ENCODE assay signal across 11 cellular contexts in genomic region chr1:162389021-162389818, GRCh38. TPM values are rescaled to one million over a fixed set of nuclear protein-coding genes. Genes with fewer than 3 reads are reported as not detected.
DNase-seq lines count a peak whose midpoint lies in the region; ATAC-seq, FAIRE-seq and TF ChIP-seq lines count a peak whose summit lies in the region.
"Had no signal": no experiment of that assay in that cellular context is flagged by ENCODE, and none has a peak within 500 bp of the region (broad histone marks: within the 10 kb centered on the region; RNA-seq: fewer than 3 reads in every experiment).

No MANE protein-coding gene starts in this region.

- peak overlapping the region; percentile 36; the same call in 1 of the 2 replicates for H3K4me3 ChIP-seq in BLaER1
- H3K4me3 ChIP-seq in keratinocyte (ENCODE audit: control insufficient read depth in 2 of 3, extremely low read depth in 1 of 3, insufficient read depth in 2 of 3, low read depth in 1 of 3, low read length in 3 of 3): no peak overlapping the region
- H3K4me3 ChIP-seq: adrenal gland, tibial nerve had no signal

- dilution Hi-C loops in keratinocyte (cut with MboI; ENCODE audit: extremely low pct_ligation_motif_present, low sequenced_read_pairs): no loop called here

- H3K9me3 ChIP-seq in BLaER1: no peaks in the 10 kb centered on the region
- no peaks in the 10 kb centered on the region for H3K9me3 ChIP-seq in keratinocyte (ENCODE audit: control insufficient read depth, low read depth, low read length)
- H3K9me3 ChIP-seq: adrenal gland, tibial nerve had no signal

- H3K4me2 ChIP-seq in BLaER1: peak overlapping the region; percentile 91
- peak overlapping the region; percentile 56 for H3K4me2 ChIP-seq in keratinocyte (ENCODE audit: control insufficient read depth, extremely low read depth, insufficient read depth, low read depth, low read length)

- no peak overlapping the region for H2AFZ ChIP-seq in keratinocyte (ENCODE audit: control insufficient read depth, low read length)

- H3K9me1 ChIP-seq in keratinocyte (ENCODE audit: control insufficient read depth, extremely low read depth, insufficient read depth, low read length): no peaks in the 10 kb centered on the region

- TF ChIP-seq CTCF in RWPE1 (conservative IDR thresholded peaks at IDR 0.05; ENCODE audit: low read depth) (no peak), keratinocyte (optimal IDR thresholded peaks at IDR 0.05 in 1 of 3, IDR thresholded peaks at IDR 0.05 in 1 of 3, conservative IDR thresholded peaks at IDR 0.05 in 1 of 3; ENCODE audit: extremely low read depth in 1 of 3, insufficient read depth in 2 of 3, low read length in 3 of 3) (no peak)

- FAIRE-seq in keratinocyte (lab: Jason Lieb, UNC): no peak

- peak overlapping the region; percentile 67 for H3K27ac ChIP-seq in BLaER1
- peak overlapping the region; percentile 55 for H3K27ac ChIP-seq in RWPE1
- H3K27ac ChIP-seq in keratinocyte (ENCODE audit: control insufficient read depth, insufficient read depth, low read length): no peak overlapping the region

- H3K9ac ChIP-seq in BLaER1: peak overlapping the region; percentile 38; the same call in 1 of the 2 replicates
- H3K9ac ChIP-seq in keratinocyte (ENCODE audit: control insufficient read depth, extremely low read depth, insufficient read depth, low read length): no peak overlapping the region

- no peaks in the 10 kb centered on the region; the same call in 1 of the 2 replicates for H4K20me1 ChIP-seq in BLaER1
- no peaks in the 10 kb centered on the region for H4K20me1 ChIP-seq in keratinocyte (ENCODE audit: control insufficient read depth, extremely low read depth, insufficient read depth, low read length)

- CTCF ChIA-PET in RWPE1 (lab: Yijun Ruan, JAX): interaction anchor here (0.7 to 1.2 kb wide), 4 partner anchors 9 to 333 kb away, joined by 3 read pairs; no protein-coding TSS in a partner anchor

- no peaks in the 10 kb centered on the region for H3K36me3 ChIP-seq in BLaER1
- H3K36me3 ChIP-seq in keratinocyte (ENCODE audit: control insufficient read depth in 2 of 2, extremely low read depth in 1 of 2, insufficient read depth in 2 of 2, low read length in 2 of 2): no peaks in the 10 kb centered on the region
- H3K36me3 ChIP-seq: adrenal gland had no signal

- ATAC-seq in HG02678 (IDR thresholded peaks at IDR 0.05; ENCODE audit: unreplicated experiment) (peak; percentile 52), GM18517 (IDR thresholded peaks at IDR 0.05; ENCODE audit: unreplicated experiment) (no peak)

- no peaks in the 10 kb centered on the region for H3K27me3 ChIP-seq in BLaER1
- H3K27me3 ChIP-seq in keratinocyte (ENCODE audit: control insufficient read depth, extremely low read depth, insufficient read depth, low read length): no peaks in the 10 kb centered on the region
- H3K27me3 ChIP-seq: tibial nerve had no signal

- peaks cover 43% of the 10 kb centered on the region for H3K4me1 ChIP-seq in BLaER1
- H3K4me1 ChIP-seq in keratinocyte (ENCODE audit: control insufficient read depth, extremely low read depth, insufficient read depth, low read length): peaks cover 12% of the 10 kb centered on the region
- H3K4me1 ChIP-seq: adrenal gland had no signal

- DNase-seq in RWPE1 (ENCODE audit: low spot score): peak; percentile 63
- DNase-seq in keratinocyte (ENCODE audit: low read depth, low spot score): no peak
- DNase-seq in activated CD4-positive, alpha-beta T cell treated with anti-CD3 and anti-CD28 coated beads, Interleukin-2, amount 50 U/mL, for 4 hours: no peak
- no peak for DNase-seq in T1000 (lab: John Stamatoyannopoulos, UW)
- no peak for DNase-seq in stimulated activated CD8-positive, alpha-beta memory T cell treated with anti-CD3 and anti-CD28 coated beads, Interleukin-4, amount 100 ng/mL, for 48 hours
- DNase-seq: stimulated activated CD4-positive, alpha-beta T cell treated with anti-CD3 and anti-CD28 coated beads, Interleukin-15, amount 100 ng/mL, for 24 hours had no signal

- POLR2A ChIA-PET in RWPE1 (lab: Yijun Ruan, JAX; ENCODE audit: low non-redundant PET): no interaction called here

- no peaks in the 10 kb centered on the region for H3K79me2 ChIP-seq in keratinocyte (ENCODE audit: control insufficient read depth, insufficient read depth, low read length)

RNA-seq across cellular contexts. Expression of gene C1orf226, which starts 7.7 kb away (rescaled TPM):
- polyA plus RNA-seq in keratinocyte: 0.06 to 0.13 TPM (median 0.12 TPM) in 3 replicates
- 0.09 TPM for polyA plus RNA-seq in keratinocyte (2011; ENCODE audit: low read depth)
- 0.05 and 0.10 TPM in 2 replicates for polyA plus RNA-seq in keratinocyte (2011; cell fraction: cytosol; rRNA removed)
- polyA plus RNA-seq in keratinocyte (2011; cell fraction: nucleus; rRNA removed): 0.11 and 0.15 TPM in 2 replicates
- polyA plus RNA-seq in keratinocyte (2012; ENCODE audit: low replicate concordance): 0.15 and 0.41 TPM in 2 replicates
- 0.06 to 0.53 TPM (median 0.26 TPM) in 3 replicates for polyA minus RNA-seq in keratinocyte
- not detected for polyA minus RNA-seq in keratinocyte (2011; cell fraction: cytosol; rRNA and poly(A)+ RNA removed)
- polyA minus RNA-seq in keratinocyte (2011; cell fraction: nucleus; rRNA and poly(A)+ RNA removed): 0.23 TPM in 1 of 2 replicates, not detected in the other

RNA-seq across cellular contexts. Expression of gene SPATA46, which starts 12.6 kb away (rescaled TPM):
- not detected in 3 replicates for polyA plus RNA-seq in keratinocyte
- polyA plus RNA-seq in keratinocyte (2011; ENCODE audit: low read depth): not detected
- polyA plus RNA-seq in keratinocyte (2011; cell fraction: cytosol; rRNA removed): not detected in 2 replicates
- polyA plus RNA-seq in keratinocyte (2011; cell fraction: nucleus; rRNA removed): not detected in 2 replicates
- polyA plus RNA-seq in keratinocyte (2012; ENCODE audit: low replicate concordance): 0.08 TPM in 1 of 2 replicates, not detected in the other
- not detected in 3 replicates for polyA minus RNA-seq in keratinocyte
- not detected for polyA minus RNA-seq in keratinocyte (2011; cell fraction: cytosol; rRNA and poly(A)+ RNA removed)
- polyA minus RNA-seq in keratinocyte (2011; cell fraction: nucleus; rRNA and poly(A)+ RNA removed): not detected in 2 replicates
- polyA plus RNA-seq: adrenal gland had no signal

RNA-seq across cellular contexts. Expression of gene SH2D1B, which starts 22.7 kb away (rescaled TPM):
- polyA plus RNA-seq in keratinocyte: not detected in 3 replicates
- polyA plus RNA-seq in keratinocyte (2011; ENCODE audit: low read depth): not detected
- polyA plus RNA-seq in keratinocyte (2011; cell fraction: cytosol; rRNA removed): not detected in 2 replicates
- not detected in 2 replicates for polyA plus RNA-seq in keratinocyte (2011; cell fraction: nucleus; rRNA removed)
- not detected in 2 replicates for polyA plus RNA-seq in keratinocyte (2012; ENCODE audit: low replicate concordance)
- polyA minus RNA-seq in keratinocyte: not detected in 3 replicates
- not detected for polyA minus RNA-seq in keratinocyte (2011; cell fraction: cytosol; rRNA and poly(A)+ RNA removed)
- polyA minus RNA-seq in keratinocyte (2011; cell fraction: nucleus; rRNA and poly(A)+ RNA removed): not detected in 2 replicates
